Comparison of ENCODE assay signal across 16 cellular contexts in genomic region chr3:187069857-187070516, GRCh38.
DNase-seq lines count a peak whose midpoint lies in the region; ATAC-seq and TF ChIP-seq lines count a peak whose summit lies in the region.
"Had no signal": no experiment of that assay in that cellular context is flagged by ENCODE, and none has a peak within 500 bp of the region (broad histone marks: within the 10 kb centered on the region; RNA-seq: fewer than 3 reads in every experiment).

No MANE protein-coding gene starts in this region.

- CTCF ChIA-PET in CD4-positive, alpha-beta T cell (lab: Charles Lee) = no interaction called here

- H3K9me3 ChIP-seq in CD4-positive, alpha-beta T cell (ENCODE audit: control insufficient read depth, low read length) = no peaks in the 10 kb centered on the region
- H3K9me3 ChIP-seq: lower lobe of right lung, right atrium auricular region, transverse colon had no signal

- POLR2A ChIA-PET in CD4-positive, alpha-beta T cell (lab: Charles Lee) = interaction anchor here (1.1 to 2.1 kb wide), 3 partner anchors 14 to 42 kb away, joined by 3 to 5 read pairs (median 3); no protein-coding TSS in a partner anchor

- H3K27me3 ChIP-seq in CD4-positive, alpha-beta T cell (ENCODE audit: control insufficient read depth, insufficient read depth, low read length) = no peaks in the 10 kb centered on the region
- H3K27me3 ChIP-seq: hepatocyte, right atrium auricular region, transverse colon had no signal

- H3K27ac Mint-ChIP-seq in CD4-positive, alpha-beta T cell = peak overlapping the region; percentile 86
- peak overlapping the region; percentile 15 for H3K27ac Mint-ChIP-seq in activated T-helper 1 cell treated with anti-CD3 and anti-CD28 coated beads, Interleukin-12 subunit alpha, Interleukin-12 subunit beta, Interleukin-2, Interleukin-4 antibody, amounts not matched to agents 30 ng/mL and 10 ng/mL and 1 ng/mL, durations not matched to agents 14 hours and 24 hours and 36 hours
- peak overlapping the region; percentile 8 to 40 (median 16) for H3K27ac Mint-ChIP-seq in immature natural killer cell

- ATAC-seq in CD4-positive, alpha-beta T cell (ENCODE audit: poor library complexity) = no peak
- ATAC-seq in GM21825 (IDR thresholded peaks at IDR 0.05; ENCODE audit: unreplicated experiment) = no peak
- ATAC-seq in sciatic nerve = no peak
- ATAC-seq: lower lobe of right lung, Right ventricle myocardium inferior had no signal

- no peak overlapping the region for H3K4me3 Mint-ChIP-seq in CD4-positive, alpha-beta T cell
- no peak overlapping the region for H3K4me3 Mint-ChIP-seq in activated T-helper 1 cell treated with anti-CD3 and anti-CD28 coated beads, Interleukin-12 subunit alpha, Interleukin-12 subunit beta, Interleukin-2, Interleukin-4 antibody, amounts not matched to agents 30 ng/mL and 10 ng/mL and 1 ng/mL, durations not matched to agents 14 hours and 24 hours and 36 hours
- H3K4me3 Mint-ChIP-seq in immature natural killer cell = no peak overlapping the region

- H3K27me3 Mint-ChIP-seq in CD4-positive, alpha-beta T cell = no peaks in the 10 kb centered on the region
- H3K27me3 Mint-ChIP-seq in activated T-helper 1 cell treated with anti-CD3 and anti-CD28 coated beads, Interleukin-12 subunit alpha, Interleukin-12 subunit beta, Interleukin-2, Interleukin-4 antibody, amounts not matched to agents 30 ng/mL and 10 ng/mL and 1 ng/mL, durations not matched to agents 14 hours and 24 hours and 36 hours (ENCODE audit: insufficient read depth) = no peaks in the 10 kb centered on the region
- H3K27me3 Mint-ChIP-seq in immature natural killer cell (ENCODE audit: low read depth in 3 of 3) = peaks cover 0 to 11% (median 0%) of the 10 kb centered on the region in 3 donors

- TF ChIP-seq CTCF in CD4-positive, alpha-beta T cell (IDR thresholded peaks at IDR 0.05) = no peak

- intact Hi-C loops in CD4-positive, alpha-beta T cell (cut with DNase I, micrococcal nuclease) = loop anchor here in 1 of 2 experiments (5.0 kb wide), 1 partner anchor 138 kb away; the partner anchor contains the start of gene ST6GAL1
- intact Hi-C loops in activated T-helper 1 cell treated with anti-CD3 and anti-CD28 coated beads, Interleukin-12 subunit alpha, Interleukin-12 subunit beta, Interleukin-2, Interleukin-4 antibody, amounts not matched to agents 30 ng/mL and 10 ng/mL and 1 ng/mL, durations not matched to agents 14 hours and 24 hours and 36 hours (cut with micrococcal nuclease) = no loop called here
- intact Hi-C loops in sciatic nerve (cut with DNase I) = no loop called here

- DNase-seq in CD4-positive, alpha-beta T cell = no peak
- DNase-seq in EH (ENCODE audit: low read depth) (peak; percentile 16), immature natural killer cell (peak; percentile 23 to 34 (median 31)), sciatic nerve (ENCODE audit: low spot score) (no peak), NOMO-1 (lab: John Stamatoyannopoulos, UW; ENCODE audit: unreplicated experiment in 2 of 2) (no peak)
- no peak for DNase-seq in activated T-helper 1 cell treated with anti-CD3 and anti-CD28 coated beads, Interleukin-12 subunit alpha, Interleukin-12 subunit beta, Interleukin-2, Interleukin-4 antibody, amounts not matched to agents 30 ng/mL and 10 ng/mL and 1 ng/mL, durations not matched to agents 14 hours and 24 hours and 36 hours (ENCODE audit: low spot score)
- DNase-seq: activated effector memory CD4-positive, alpha-beta T cell treated with Interleukin-2 at 50 U/mL for 16 hours; lower lobe of right lung; NCI-H2107; NCI-H510A treated with DMSO at 0.1 percent for 48 hours; stimulated activated CD4-positive, alpha-beta T cell treated with anti-CD3 and anti-CD28 coated beads, Interleukin-15, amount 100 ng/mL, for 24 hours; transverse colon had no signal

- H3K27ac ChIP-seq in CD4-positive, alpha-beta T cell (ENCODE audit: low read depth, low read length) = no peak overlapping the region
- H3K27ac ChIP-seq: hepatocyte, lower lobe of right lung, right atrium auricular region, transverse colon had no signal

- peaks cover 91% of the 10 kb centered on the region for H3K36me3 Mint-ChIP-seq in CD4-positive, alpha-beta T cell (ENCODE audit: low read depth)
- H3K36me3 Mint-ChIP-seq in activated T-helper 1 cell treated with anti-CD3 and anti-CD28 coated beads, Interleukin-12 subunit alpha, Interleukin-12 subunit beta, Interleukin-2, Interleukin-4 antibody, amounts not matched to agents 30 ng/mL and 10 ng/mL and 1 ng/mL, durations not matched to agents 14 hours and 24 hours and 36 hours (ENCODE audit: low read depth) = peaks cover 47% of the 10 kb centered on the region
- H3K36me3 Mint-ChIP-seq in immature natural killer cell = peaks cover 22 to 44% (median 30%) of the 10 kb centered on the region in 3 donors

- H3K9me3 Mint-ChIP-seq in CD4-positive, alpha-beta T cell = no peaks in the 10 kb centered on the region
- H3K9me3 Mint-ChIP-seq in activated T-helper 1 cell treated with anti-CD3 and anti-CD28 coated beads, Interleukin-12 subunit alpha, Interleukin-12 subunit beta, Interleukin-2, Interleukin-4 antibody, amounts not matched to agents 30 ng/mL and 10 ng/mL and 1 ng/mL, durations not matched to agents 14 hours and 24 hours and 36 hours = no peaks in the 10 kb centered on the region
- H3K9me3 Mint-ChIP-seq in immature natural killer cell = peaks cover 0 to 2% (median 0%) of the 10 kb centered on the region in 6 donors

- peaks cover 56% of the 10 kb centered on the region for H3K4me1 Mint-ChIP-seq in CD4-positive, alpha-beta T cell (ENCODE audit: low read depth)
- H3K4me1 Mint-ChIP-seq in activated T-helper 1 cell treated with anti-CD3 and anti-CD28 coated beads, Interleukin-12 subunit alpha, Interleukin-12 subunit beta, Interleukin-2, Interleukin-4 antibody, amounts not matched to agents 30 ng/mL and 10 ng/mL and 1 ng/mL, durations not matched to agents 14 hours and 24 hours and 36 hours (ENCODE audit: low read depth) = peaks cover 22% of the 10 kb centered on the region
- H3K4me1 Mint-ChIP-seq in immature natural killer cell = peaks cover 38 to 52% of the 10 kb centered on the region in 2 donors

Comparison
In these comparisons a context has a peak if more than half of its experiments do, and no peak if none do; other contexts are left out.
1. DNase-seq: peak in EH (single experiment) and immature natural killer cell (3 of 3); none in CD4-positive, alpha-beta T cell (0 of 10), activated T-helper 1 cell treated with anti-CD3 and anti-CD28 coated beads, Interleukin-12 subunit alpha, Interleukin-12 subunit beta, Interleukin-2, Interleukin-4 antibody, amounts not matched to agents 30 ng/mL and 10 ng/mL and 1 ng/mL, durations not matched to agents 14 hours and 24 hours and 36 hours (single experiment), sciatic nerve (single experiment) and NOMO-1 (0 of 2).
2. H3K27ac Mint-ChIP-seq: peak in every context shown above with its lines; median percentile 86 in CD4-positive, alpha-beta T cell; 16 in immature natural killer cell; 15 in activated T-helper 1 cell treated with anti-CD3 and anti-CD28 coated beads, Interleukin-12 subunit alpha, Interleukin-12 subunit beta, Interleukin-2, Interleukin-4 antibody, amounts not matched to agents 30 ng/mL and 10 ng/mL and 1 ng/mL, durations not matched to agents 14 hours and 24 hours and 36 hours.